ENCODE assay signal across 8 cellular contexts in genomic region chr19:36528921-36529518, GRCh38. TPM values are rescaled to one million over a fixed set of nuclear protein-coding genes. Genes with fewer than 3 reads are reported as not detected.
A peak's percentile ranks its signal among the peaks of the same experiment; 100 is the strongest.
DNase-seq lines count a peak whose midpoint lies in the region; ATAC-seq and TF ChIP-seq lines count a peak whose summit lies in the region.

No MANE protein-coding gene starts in this region.

- in situ Hi-C loops in gastrocnemius medialis (cut with MboI; ENCODE audit: low sequenced_read_pairs in 4 of 4): no loop called here

- H3K9me3 ChIP-seq in heart left ventricle (peaks cover 0 to 60% (median 24%) of the 10 kb centered on the region in 12 donors), gastrocnemius medialis (peaks cover 0 to 31% (median 5%) of the 10 kb centered on the region in 3 donors)

- peak overlapping the region in 11 of 12 donors; percentile 88 to 99 (median 94) for H3K27ac ChIP-seq in heart left ventricle
- peak overlapping the region; percentile 83 to 94 (median 90) for H3K27ac ChIP-seq in gastrocnemius medialis

- TF ChIP-seq CTCF in AG09309 (IDR thresholded peaks at IDR 0.05; ENCODE audit: control insufficient read depth, insufficient read depth, low read depth, low read length, missing control alignments) (no peak), heart left ventricle (IDR thresholded peaks at IDR 0.05) (no peak), gastrocnemius medialis (IDR thresholded peaks at IDR 0.05 in 4 of 5, conservative IDR thresholded peaks at IDR 0.05 in 1 of 5) (no peak)

- H3K4me1 ChIP-seq in heart left ventricle (peaks cover 0 to 26% (median 15%) of the 10 kb centered on the region in 12 donors), gastrocnemius medialis (peaks cover 16 to 17% of the 10 kb centered on the region in 2 donors)

- H3K36me3 ChIP-seq in heart left ventricle (peaks cover 0 to 47% (median 10%) of the 10 kb centered on the region in 9 donors), gastrocnemius medialis (peaks cover 0 to 37% of the 10 kb centered on the region in 2 donors)

- H3K4me3 ChIP-seq in AG09309 (ENCODE audit: control insufficient read depth, low read depth, low read length) (peak overlapping the region; percentile 92), heart left ventricle (peak overlapping the region; percentile 40 to 89 (median 74)), gastrocnemius medialis (peak overlapping the region; percentile 71 to 83 (median 80))

- intact Hi-C loops in heart left ventricle (cut with DNase I) (loop anchor here in 3 of 10 donors (5.0 to 10.0 kb wide), 4 partner anchors 43 to 323 kb away; partner anchors contain the start of genes ZNF529 (in 2 of the 3), ZNF567 (in 2 of the 3), ZNF345 (in 1 of the 3) and ZNF461 (in 1 of the 3)), gastrocnemius medialis (cut with DNase I; ENCODE audit: low total_unique reads) (loop anchor here (1.0 to 2.0 kb wide), 8 partner anchors 40 to 938 kb away; partner anchors contain the start of genes ZNF146, ZNF345, ZNF527 and ZNF529)

- no peak for DNase-seq in AG09309 (ENCODE audit: low read depth)
- DNase-seq in activated CD8-positive, alpha-beta memory T cell treated with anti-CD3 and anti-CD28 coated beads, Interleukin-2, amount 50 U/mL, for 48 hours: peak; percentile 59
- peak in 1 of 5 donors; percentile 7 for DNase-seq in heart left ventricle
- DNase-seq in gastrocnemius medialis: no peak
- DNase-seq in NCI-H1417 treated with DMSO at 0.1 percent for 48 hours (lab: John Stamatoyannopoulos, UW): no peak
- no peak for DNase-seq in NCI-H2081 treated with DMSO at 0.1 percent for 48 hours (lab: John Stamatoyannopoulos, UW)

- 10 to 19% (median 13%) methylated on average over 9 to 12 of the region's 12 CpGs for WGBS in heart left ventricle, 4 donors

- H3K27me3 ChIP-seq in heart left ventricle (no peaks in the 10 kb centered on the region), gastrocnemius medialis (no peaks in the 10 kb centered on the region)

- ATAC-seq in GM18868 (IDR thresholded peaks at IDR 0.05; ENCODE audit: unreplicated experiment): peak; percentile 30
- ATAC-seq in HG03442 (IDR thresholded peaks at IDR 0.05; ENCODE audit: unreplicated experiment): peak; percentile 14
- peak in 2 of 4 donors; percentile 0 to 26 for ATAC-seq in heart left ventricle
- peak in 1 of 2 donors; percentile 10 for ATAC-seq in gastrocnemius medialis

- no peak for TF ChIP-seq POLR2A in heart left ventricle (IDR thresholded peaks at IDR 0.05)
- no peak for TF ChIP-seq POLR2A in gastrocnemius medialis (IDR thresholded peaks at IDR 0.05)

RNA-seq across cellular contexts. Expression of gene ZNF260, which starts 0.9 kb away (rescaled TPM):
- total RNA-seq in heart left ventricle (10 to 100 TPM in 4 of 9 donors, 1 to 10 TPM in 5; 5.2 to 13.7 (median 8.5) TPM), gastrocnemius medialis (10 to 100 TPM in 1 of 4 donors, 1 to 10 TPM in 3; 1.3 to 16.3 (median 3.2) TPM)
- polyA plus RNA-seq in heart left ventricle: 1 to 10 TPM; 3.4 to 5.7 TPM

RNA-seq across cellular contexts. Expression of gene ZNF566, which starts 39.7 kb away (rescaled TPM):
- total RNA-seq in heart left ventricle (10 to 100 TPM in 4 of 9 donors, 1 to 10 TPM in 5; 6.6 to 14.0 (median 8.4) TPM), gastrocnemius medialis (1 to 10 TPM; 4.1 to 8.3 (median 5.9) TPM)
- polyA plus RNA-seq in heart left ventricle: 1 to 10 TPM; 3.7 to 7.4 TPM

RNA-seq across cellular contexts. Expression of gene ZNF529, which starts 44.1 kb away (rescaled TPM):
- total RNA-seq in heart left ventricle: 10 to 100 TPM; 10.0 to 17.8 (median 13.5) TPM
- 1 to 10 TPM; 7.2 to 7.8 TPM for polyA plus RNA-seq in heart left ventricle
- 1 to 10 TPM; 4.1 to 6.6 (median 5.4) TPM for total RNA-seq in gastrocnemius medialis
